ENCODE assay signal across 8 cellular contexts in the genomic region with DNA sequence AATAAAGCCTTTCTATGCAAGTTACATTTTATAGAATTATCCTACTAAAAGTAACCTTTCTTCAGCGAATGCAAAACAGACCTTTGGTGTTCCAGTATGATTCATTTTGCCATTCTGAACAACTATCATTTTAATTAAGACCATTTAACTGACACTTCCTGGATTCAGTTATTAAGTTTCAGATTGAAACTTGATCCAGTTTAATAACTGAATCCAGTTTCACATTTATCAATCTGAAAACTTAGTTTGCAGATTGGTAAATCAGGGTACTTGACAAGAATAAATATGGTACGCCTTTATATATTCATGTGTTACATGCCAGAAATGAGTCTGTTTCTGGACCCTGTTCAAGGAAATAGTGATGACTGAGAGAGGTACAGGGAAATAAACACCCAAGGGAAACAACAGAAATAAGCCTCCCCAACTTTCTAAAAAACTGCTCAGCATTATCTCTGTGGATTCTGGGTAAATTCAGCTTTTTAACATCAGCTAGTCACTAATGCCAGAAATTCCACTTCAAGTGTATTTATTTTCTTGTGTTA. TPM values are rescaled to one million over a fixed set of nuclear protein-coding genes. Genes with fewer than 3 reads are reported as not detected.
DNase-seq lines count a peak whose midpoint lies in the region; ATAC-seq and TF ChIP-seq lines count a peak whose summit lies in the region.

No MANE protein-coding gene starts in this region.

- DNase-seq in activated T-cell treated with anti-CD3 and anti-CD28 coated beads, Interleukin-2, amount 50 U/mL, for 72 hours = no peak
- no peak for DNase-seq in activated T-cell treated with anti-CD3 and anti-CD28 coated beads, Interleukin-2, amount 50 U/mL, for 48 hours
- no peak for DNase-seq in left lung
- no peak for DNase-seq in tibial artery
- DNase-seq in D341Med (ENCODE audit: low spot score) = no peak
- DNase-seq in GM10266 (ENCODE audit: extremely low spot score) = no peak

- H3K4me1 Mint-ChIP-seq in activated T-cell treated with anti-CD3 and anti-CD28 coated beads, Interleukin-2, amount 50 U/mL, for 72 hours (ENCODE audit: low read depth) = peaks cover 67% of the 10 kb centered on the region
- peaks cover 35% of the 10 kb centered on the region for H3K4me1 Mint-ChIP-seq in activated T-helper 17 cell treated with anti-CD3 and anti-CD28 coated beads, Interleukin-2, amount 50 U/mL, for 72 hours

- ATAC-seq in activated T-cell treated with anti-CD3 and anti-CD28 coated beads, Interleukin-2, amount 50 U/mL, for 72 hours (replicated peaks in 1 of 2) = peak; percentile 15 to 22
- peak; percentile 35 for ATAC-seq in activated T-helper 17 cell treated with anti-CD3 and anti-CD28 coated beads, Interleukin-2, amount 50 U/mL, for 72 hours (replicated peaks)
- ATAC-seq in left lung (no peak), GM19328 (IDR thresholded peaks at IDR 0.05; ENCODE audit: unreplicated experiment) (no peak)

- H3K27ac ChIP-seq in left lung (peak overlapping the region; percentile 90 to 94), tibial artery (peak overlapping the region; percentile 84 to 90)

- H3K9me3 Mint-ChIP-seq in activated T-cell treated with anti-CD3 and anti-CD28 coated beads, Interleukin-2, amount 50 U/mL, for 72 hours = no peaks in the 10 kb centered on the region
- no peaks in the 10 kb centered on the region for H3K9me3 Mint-ChIP-seq in activated T-helper 17 cell treated with anti-CD3 and anti-CD28 coated beads, Interleukin-2, amount 50 U/mL, for 72 hours

- H3K27ac Mint-ChIP-seq in activated T-cell treated with anti-CD3 and anti-CD28 coated beads, Interleukin-2, amount 50 U/mL, for 72 hours = peak overlapping the region; percentile 99
- peak overlapping the region; percentile 92 for H3K27ac Mint-ChIP-seq in activated T-helper 17 cell treated with anti-CD3 and anti-CD28 coated beads, Interleukin-2, amount 50 U/mL, for 72 hours

- H3K4me3 ChIP-seq in left lung (no peak overlapping the region), tibial artery (no peak overlapping the region)

- peak overlapping the region; percentile 85 to 95 for H3K4me3 Mint-ChIP-seq in activated T-cell treated with anti-CD3 and anti-CD28 coated beads, Interleukin-2, amount 50 U/mL, for 72 hours
- peak overlapping the region; percentile 94 for H3K4me3 Mint-ChIP-seq in activated T-helper 17 cell treated with anti-CD3 and anti-CD28 coated beads, Interleukin-2, amount 50 U/mL, for 72 hours

- peaks cover 18 to 49% of the 10 kb centered on the region in 2 donors for H3K4me1 ChIP-seq in left lung
- peaks cover 0 to 57% (median 25%) of the 10 kb centered on the region in 4 donors for H3K4me1 ChIP-seq in tibial artery

- H3K36me3 ChIP-seq in left lung (peaks cover 3 to 11% of the 10 kb centered on the region in 2 donors), tibial artery (peaks cover 9 to 12% (median 11%) of the 10 kb centered on the region in 3 donors)

- peaks cover 15% of the 10 kb centered on the region in 2 donors for H3K36me3 Mint-ChIP-seq in activated T-cell treated with anti-CD3 and anti-CD28 coated beads, Interleukin-2, amount 50 U/mL, for 72 hours (ENCODE audit: insufficient read depth in 2 of 2)
- peaks cover 59% of the 10 kb centered on the region for H3K36me3 Mint-ChIP-seq in activated T-helper 17 cell treated with anti-CD3 and anti-CD28 coated beads, Interleukin-2, amount 50 U/mL, for 72 hours (ENCODE audit: low read depth)

- no peaks in the 10 kb centered on the region for H3K27me3 Mint-ChIP-seq in activated T-cell treated with anti-CD3 and anti-CD28 coated beads, Interleukin-2, amount 50 U/mL, for 72 hours (ENCODE audit: low read depth)
- H3K27me3 Mint-ChIP-seq in activated T-helper 17 cell treated with anti-CD3 and anti-CD28 coated beads, Interleukin-2, amount 50 U/mL, for 72 hours = no peaks in the 10 kb centered on the region

- no peak for TF ChIP-seq CTCF in left lung (IDR thresholded peaks at IDR 0.05)
- TF ChIP-seq CTCF in tibial artery (IDR thresholded peaks at IDR 0.05) = no peak
- no peak for TF ChIP-seq CTCF in GM10266 (IDR thresholded peaks at IDR 0.05; ENCODE audit: control insufficient read depth, insufficient read depth, low read depth, missing control alignments)

- H3K9me3 ChIP-seq in left lung (no peaks in the 10 kb centered on the region), tibial artery (no peaks in the 10 kb centered on the region)

- H3K27me3 ChIP-seq in left lung = no peaks in the 10 kb centered on the region
- H3K27me3 ChIP-seq in tibial artery = no peaks in the 10 kb centered on the region

- intact Hi-C loops in left lung (cut with DNase I) (no loop called here), tibial artery (cut with DNase I; ENCODE audit: low total_unique reads) (no loop called here)

RNA-seq across cellular contexts. Expression of a gene that starts 23.3 kb away (rescaled TPM):
- total RNA-seq in activated T-cell treated with anti-CD3 and anti-CD28 coated beads, Interleukin-2, amount 50 U/mL, for 72 hours = 100 to 1,000 TPM; 116 to 208 TPM
- 100 to 1,000 TPM in 1 of 2 donors, 10 to 100 TPM in 1; 88.4 to 123 TPM for total RNA-seq in activated T-helper 17 cell treated with anti-CD3 and anti-CD28 coated beads, Interleukin-2, amount 50 U/mL, for 72 hours
- total RNA-seq in left lung = 10 to 100 TPM; 57.9 to 76.0 TPM

RNA-seq across cellular contexts. Expression of a gene that starts 47.0 kb away (rescaled TPM):
- total RNA-seq in activated T-cell treated with anti-CD3 and anti-CD28 coated beads, Interleukin-2, amount 50 U/mL, for 72 hours = 10 to 100 TPM; 22.7 to 25.0 TPM
- 10 to 100 TPM; 13.9 to 21.3 TPM for total RNA-seq in activated T-helper 17 cell treated with anti-CD3 and anti-CD28 coated beads, Interleukin-2, amount 50 U/mL, for 72 hours
- total RNA-seq in left lung = 10 to 100 TPM; 15.9 to 17.0 TPM

Comparison
In these comparisons a context has a peak if more than half of its experiments do, and no peak if none do; other contexts are left out.
1. ATAC-seq: peak in activated T-cell treated with anti-CD3 and anti-CD28 coated beads, Interleukin-2, amount 50 U/mL, for 72 hours (2 of 2) and activated T-helper 17 cell treated with anti-CD3 and anti-CD28 coated beads, Interleukin-2, amount 50 U/mL, for 72 hours (single experiment); none in left lung (single experiment) and GM19328 (single experiment).